ENCODE assay signal across 17 cellular contexts in the genomic region with DNA sequence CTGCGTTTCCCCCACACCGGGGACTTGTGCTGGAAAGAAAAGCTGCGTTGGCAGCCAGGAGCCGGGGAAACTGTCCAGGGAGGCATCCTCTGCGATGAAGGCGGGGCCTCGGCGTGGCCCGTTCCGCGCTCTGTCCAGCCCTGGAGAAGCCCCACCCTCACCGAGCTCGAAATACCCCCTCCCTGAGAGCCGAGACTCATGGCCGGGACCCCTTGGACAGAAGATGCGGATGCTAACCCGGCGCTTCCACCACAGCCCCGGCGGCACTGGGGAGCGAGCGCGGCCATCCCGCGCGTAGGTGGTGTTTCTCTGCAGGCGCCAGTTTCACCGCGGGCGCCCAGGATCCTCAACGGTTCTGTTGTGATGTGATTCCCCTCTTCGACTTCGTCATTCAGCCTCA. TPM values are rescaled to one million over a fixed set of nuclear protein-coding genes. Genes with fewer than 3 reads are reported as not detected.
DNase-seq lines count a peak whose midpoint lies in the region; ATAC-seq and TF ChIP-seq lines count a peak whose summit lies in the region.
"Had no signal": no experiment of that assay in that cellular context is flagged by ENCODE, and none has a peak within 500 bp of the region (broad histone marks: within the 10 kb centered on the region; RNA-seq: fewer than 3 reads in every experiment).

No MANE protein-coding gene starts in this region.

- H3K27ac Mint-ChIP-seq in activated naive CD4-positive, alpha-beta T cell treated with anti-CD3 and anti-CD28 coated beads, Interleukin-2, amount 50 U/mL, for 24 hours = peak overlapping the region; percentile 84
- H3K27ac Mint-ChIP-seq in T-cell (peak overlapping the region; percentile 92 to 95), chondrocyte (ENCODE audit: unreplicated experiment) (no peak overlapping the region)
- H3K27ac Mint-ChIP-seq: dendritic cell treated with granulocyte-macrophage colony-stimulating factor and Interleukin-4, amounts not matched to agents 40 ng/mL and 50 ng/mL, for 4 days; mesothelial cell of epicardium; progenitor cell of endocrine pancreas; stimulated activated memory B cell treated with anti-CD40 and anti-IgM and Interleukin-4, amounts not matched to agents 10 μg/mL and 1 μg/mL and 100 μg/mL, for 72 hours had no signal

- no peaks in the 10 kb centered on the region for H3K27me3 Mint-ChIP-seq in activated naive CD4-positive, alpha-beta T cell treated with anti-CD3 and anti-CD28 coated beads, Interleukin-2, amount 50 U/mL, for 24 hours
- H3K27me3 Mint-ChIP-seq in T-cell = no peaks in the 10 kb centered on the region
- H3K27me3 Mint-ChIP-seq in chondrocyte (ENCODE audit: low read depth) = peaks cover 47% of the 10 kb centered on the region
- H3K27me3 Mint-ChIP-seq: progenitor cell of endocrine pancreas had no signal

- in situ Hi-C loops in GM13976 (cut with MboI; ENCODE audit: low sequenced_read_pairs, unreplicated experiment) = no loop called here

- POLR2A ChIA-PET in T-cell (lab: Charles Lee) = interaction anchor here in 1 of 2 donors (0.7 kb wide), 1 partner anchor 188 kb away, joined by 6 read pairs; no protein-coding TSS in a partner anchor

- CTCF ChIA-PET in T-cell (lab: Charles Lee) = no interaction called here

- H3K4me1 Mint-ChIP-seq in activated naive CD4-positive, alpha-beta T cell treated with anti-CD3 and anti-CD28 coated beads, Interleukin-2, amount 50 U/mL, for 24 hours = peaks cover 49% of the 10 kb centered on the region
- peaks cover 44 to 56% (median 54%) of the 10 kb centered on the region in 3 donors for H3K4me1 Mint-ChIP-seq in T-cell
- no peaks in the 10 kb centered on the region for H3K4me1 Mint-ChIP-seq in chondrocyte (ENCODE audit: low read depth)

- TF ChIP-seq CTCF in chondrocyte (IDR thresholded peaks at IDR 0.05) (no peak), GM13976 (IDR thresholded peaks at IDR 0.05; ENCODE audit: borderline replicate concordance, control extremely low read depth, extremely low read depth, insufficient read depth, missing control alignments) (no peak)

- H3K36me3 Mint-ChIP-seq in activated naive CD4-positive, alpha-beta T cell treated with anti-CD3 and anti-CD28 coated beads, Interleukin-2, amount 50 U/mL, for 24 hours = peaks cover 3% of the 10 kb centered on the region
- H3K36me3 Mint-ChIP-seq in T-cell (peaks cover 4% of the 10 kb centered on the region), chondrocyte (ENCODE audit: low read depth) (peaks cover 3% of the 10 kb centered on the region)
- H3K36me3 Mint-ChIP-seq: stimulated activated memory B cell treated with anti-CD40 and anti-IgM and Interleukin-4, amounts not matched to agents 10 μg/mL and 1 μg/mL and 100 μg/mL, for 72 hours had no signal

- no peak for ATAC-seq in T-cell (replicated peaks in 1 of 4)
- no peak for ATAC-seq in HG03159 (IDR thresholded peaks at IDR 0.05; ENCODE audit: unreplicated experiment)
- ATAC-seq: HCT116; stimulated activated memory B cell treated with anti-CD40 and anti-IgM and Interleukin-4, amounts not matched to agents 10 μg/mL and 1 μg/mL and 100 μg/mL, for 72 hours had no signal

- DNase-seq in activated naive CD4-positive, alpha-beta T cell treated with anti-CD3 and anti-CD28 coated beads, Interleukin-2, amount 50 U/mL, for 16 hours = no peak
- DNase-seq in T-cell (peak in 10 of 34 experiments; percentile 3 to 37 (median 14)), cerebellum (ENCODE audit: low spot score) (peak; percentile 86), chondrocyte (ENCODE audit: low spot score) (no peak), GM13976 (ENCODE audit: low spot score) (no peak)
- peak; percentile 45 for DNase-seq in stimulated activated CD8-positive, alpha-beta memory T cell treated with anti-CD3 and anti-CD28 coated beads, Interleukin-4, amount 100 ng/mL, for 48 hours
- DNase-seq: NK-92 treated with Interleukin-12 subunit alpha and Interleukin-12 subunit beta, amount 100 ng/mL, for 24 hours; SJCRH30; WERI-Rb-1 had no signal

- H3K4me3 Mint-ChIP-seq in activated naive CD4-positive, alpha-beta T cell treated with anti-CD3 and anti-CD28 coated beads, Interleukin-2, amount 50 U/mL, for 24 hours = peak overlapping the region; percentile 49
- H3K4me3 Mint-ChIP-seq in T-cell = peak overlapping the region; percentile 51 to 84 (median 75)
- H3K4me3 Mint-ChIP-seq in chondrocyte (ENCODE audit: unreplicated experiment) = no peak overlapping the region
- H3K4me3 Mint-ChIP-seq: dendritic cell treated with granulocyte-macrophage colony-stimulating factor and Interleukin-4, amounts not matched to agents 40 ng/mL and 50 ng/mL, for 4 days; mesothelial cell of epicardium; stimulated activated memory B cell treated with anti-CD40 and anti-IgM and Interleukin-4, amounts not matched to agents 10 μg/mL and 1 μg/mL and 100 μg/mL, for 72 hours had no signal

- no peaks in the 10 kb centered on the region for H3K9me3 Mint-ChIP-seq in activated naive CD4-positive, alpha-beta T cell treated with anti-CD3 and anti-CD28 coated beads, Interleukin-2, amount 50 U/mL, for 24 hours
- no peaks in the 10 kb centered on the region for H3K9me3 Mint-ChIP-seq in T-cell
- no peaks in the 10 kb centered on the region for H3K9me3 Mint-ChIP-seq in chondrocyte (ENCODE audit: low read depth)
- H3K9me3 Mint-ChIP-seq: dendritic cell treated with granulocyte-macrophage colony-stimulating factor and Interleukin-4, amounts not matched to agents 40 ng/mL and 50 ng/mL, for 4 days; mesothelial cell of epicardium; stimulated activated memory B cell treated with anti-CD40 and anti-IgM and Interleukin-4, amounts not matched to agents 10 μg/mL and 1 μg/mL and 100 μg/mL, for 72 hours had no signal

RNA-seq across cellular contexts. Expression of gene PDE9A, which starts 31.6 kb away (rescaled TPM):
- total RNA-seq in T-cell (10 to 100 TPM; 11.5 to 18.3 (median 16.1) TPM), cerebellum (23.5 TPM), chondrocyte (0.60 to 1.2 TPM (median 1.1 TPM) in 3 replicates)
- total RNA-seq: MCF 10A had no signal

Comparison
In these comparisons a context has a peak if more than half of its experiments do, and no peak if none do; other contexts are left out.
1. DNase-seq: peak in cerebellum (single experiment) and stimulated activated CD8-positive, alpha-beta memory T cell treated with anti-CD3 and anti-CD28 coated beads, Interleukin-4, amount 100 ng/mL, for 48 hours (single experiment); none in activated naive CD4-positive, alpha-beta T cell treated with anti-CD3 and anti-CD28 coated beads, Interleukin-2, amount 50 U/mL, for 16 hours (single experiment), chondrocyte (single experiment) and GM13976 (single experiment).